9 cellular contexts compared by ENCODE assay signal in genomic region chr17:48816438-48816773, GRCh38. TPM values are rescaled to one million over a fixed set of nuclear protein-coding genes. Genes with fewer than 3 reads are reported as not detected.
DNase-seq lines count a peak whose midpoint lies in the region; ATAC-seq and TF ChIP-seq lines count a peak whose summit lies in the region.
"Had no signal": no experiment of that assay in that cellular context is flagged by ENCODE, and none has a peak within 500 bp of the region (broad histone marks: within the 10 kb centered on the region; RNA-seq: fewer than 3 reads in every experiment).

No MANE protein-coding gene starts in this region.

- WGBS in testis, 2 donors = 7 to 8% methylated on average over 7 of the region's 7 CpGs

- H3K27ac Mint-ChIP-seq in activated T-cell treated with anti-CD3 and anti-CD28 coated beads, Interleukin-2, amount 50 U/mL, for 24 hours = no peak overlapping the region
- H3K27ac Mint-ChIP-seq in activated T-helper 2 cell treated with anti-CD3 and anti-CD28 coated beads, Interferon-gamma antibody, Interleukin-2, Interleukin-4, amounts not matched to agents 10 μg/mL and 5 μg/mL and 100 μg/mL, durations not matched to agents 14 hours and 24 hours and 36 hours = no peak overlapping the region

- H3K4me1 Mint-ChIP-seq in activated T-cell treated with anti-CD3 and anti-CD28 coated beads, Interleukin-2, amount 50 U/mL, for 24 hours (ENCODE audit: low read depth) = peaks cover 22% of the 10 kb centered on the region
- peaks cover 15% of the 10 kb centered on the region for H3K4me1 Mint-ChIP-seq in activated T-helper 2 cell treated with anti-CD3 and anti-CD28 coated beads, Interferon-gamma antibody, Interleukin-2, Interleukin-4, amounts not matched to agents 10 μg/mL and 5 μg/mL and 100 μg/mL, durations not matched to agents 14 hours and 24 hours and 36 hours (ENCODE audit: low read depth)

- no peaks in the 10 kb centered on the region for H3K9me3 Mint-ChIP-seq in activated T-cell treated with anti-CD3 and anti-CD28 coated beads, Interleukin-2, amount 50 U/mL, for 24 hours
- H3K9me3 Mint-ChIP-seq in activated T-helper 2 cell treated with anti-CD3 and anti-CD28 coated beads, Interferon-gamma antibody, Interleukin-2, Interleukin-4, amounts not matched to agents 10 μg/mL and 5 μg/mL and 100 μg/mL, durations not matched to agents 14 hours and 24 hours and 36 hours = no peaks in the 10 kb centered on the region

- H3K36me3 ChIP-seq in kidney epithelial cell (ENCODE audit: control insufficient read depth, insufficient read depth, low read length) = no peaks in the 10 kb centered on the region
- H3K36me3 ChIP-seq in testis (ENCODE audit: low read depth, missing control alignments) = no peaks in the 10 kb centered on the region

- H3K27me3 Mint-ChIP-seq in activated T-cell treated with anti-CD3 and anti-CD28 coated beads, Interleukin-2, amount 50 U/mL, for 24 hours = peaks cover 64% of the 10 kb centered on the region
- peaks cover 65% of the 10 kb centered on the region for H3K27me3 Mint-ChIP-seq in activated T-helper 2 cell treated with anti-CD3 and anti-CD28 coated beads, Interferon-gamma antibody, Interleukin-2, Interleukin-4, amounts not matched to agents 10 μg/mL and 5 μg/mL and 100 μg/mL, durations not matched to agents 14 hours and 24 hours and 36 hours (ENCODE audit: low read depth)

- no peak for TF ChIP-seq POLR2A in testis (IDR thresholded peaks at IDR 0.05)

- H3K27me3 ChIP-seq in kidney epithelial cell (ENCODE audit: control insufficient read depth, insufficient read depth, low read length) (peaks cover 22% of the 10 kb centered on the region), testis (no peaks in the 10 kb centered on the region)

- H3K4me3 Mint-ChIP-seq in activated T-cell treated with anti-CD3 and anti-CD28 coated beads, Interleukin-2, amount 50 U/mL, for 24 hours = peak overlapping the region; percentile 74
- H3K4me3 Mint-ChIP-seq in activated T-helper 2 cell treated with anti-CD3 and anti-CD28 coated beads, Interferon-gamma antibody, Interleukin-2, Interleukin-4, amounts not matched to agents 10 μg/mL and 5 μg/mL and 100 μg/mL, durations not matched to agents 14 hours and 24 hours and 36 hours (ENCODE audit: low read depth) = peak overlapping the region; percentile 77

- no peak overlapping the region for H3K27ac ChIP-seq in testis

- H3K4me3 ChIP-seq in kidney epithelial cell (ENCODE audit: low read depth, low read length) (peak overlapping the region; percentile 43), testis (peak overlapping the region; percentile 42 to 57)

- no peaks in the 10 kb centered on the region for H3K36me3 Mint-ChIP-seq in activated T-cell treated with anti-CD3 and anti-CD28 coated beads, Interleukin-2, amount 50 U/mL, for 24 hours (ENCODE audit: low read depth)
- H3K36me3 Mint-ChIP-seq in activated T-helper 2 cell treated with anti-CD3 and anti-CD28 coated beads, Interferon-gamma antibody, Interleukin-2, Interleukin-4, amounts not matched to agents 10 μg/mL and 5 μg/mL and 100 μg/mL, durations not matched to agents 14 hours and 24 hours and 36 hours (ENCODE audit: low read depth) = no peaks in the 10 kb centered on the region

- intact Hi-C loops in activated T-helper 2 cell treated with anti-CD3 and anti-CD28 coated beads, Interferon-gamma antibody, Interleukin-2, Interleukin-4, amounts not matched to agents 10 μg/mL and 5 μg/mL and 100 μg/mL, durations not matched to agents 14 hours and 24 hours and 36 hours (cut with micrococcal nuclease) = loop anchor here (2.0 to 5.0 kb wide), 2 partner anchors 14 to 41 kb away; partner anchors contain the start of gene CALCOCO2
- intact Hi-C loops in testis (cut with DNase I; ENCODE audit: low total_unique reads) = no loop called here

- TF ChIP-seq CTCF in kidney epithelial cell (IDR thresholded peaks at IDR 0.05; ENCODE audit: insufficient read depth, low read length, poor library complexity, severe bottlenecking) (no peak), testis (IDR thresholded peaks at IDR 0.05) (no peak)

- ATAC-seq in GM18519 (IDR thresholded peaks at IDR 0.05; ENCODE audit: low FRiP score, unreplicated experiment) = no peak

- no peak for DNase-seq in activated T-cell treated with anti-CD3 and anti-CD28 coated beads, Interleukin-2, amount 50 U/mL, for 24 hours
- DNase-seq in activated T-cell treated with anti-CD3 and anti-CD28 coated beads for 4 hours (no peak), kidney epithelial cell (ENCODE audit: low read depth) (no peak), testis (no peak), occipital lobe (lab: John Stamatoyannopoulos, UW) (no peak), T1000 (lab: John Stamatoyannopoulos, UW) (no peak)
- no peak for DNase-seq in activated T-helper 2 cell treated with anti-CD3 and anti-CD28 coated beads, Interferon-gamma antibody, Interleukin-2, Interleukin-4, amounts not matched to agents 10 μg/mL and 5 μg/mL and 100 μg/mL, durations not matched to agents 14 hours and 24 hours and 36 hours (ENCODE audit: low spot score)

- no peaks in the 10 kb centered on the region for H3K9me3 ChIP-seq in testis

- no peaks in the 10 kb centered on the region for H3K4me1 ChIP-seq in testis

RNA-seq across cellular contexts. Expression of gene TTLL6, which starts 0.6 kb away (rescaled TPM):
- 0.07 TPM in 1 of 2 replicates, not detected in the other for total RNA-seq in activated T-helper 2 cell treated with anti-CD3 and anti-CD28 coated beads, Interferon-gamma antibody, Interleukin-2, Interleukin-4, amounts not matched to agents 10 μg/mL and 5 μg/mL and 100 μg/mL, durations not matched to agents 14 hours and 24 hours and 36 hours
- not detected in 2 replicates for total RNA-seq in kidney epithelial cell
- 10 to 100 TPM; 18.5 to 44.3 TPM for total RNA-seq in testis
- polyA plus RNA-seq in testis (ENCODE audit: insufficient read depth, low read depth, low replicate concordance) = 70.9 TPM
- 0.16 TPM for total RNA-seq in occipital lobe
- polyA plus RNA-seq: CD14-positive monocyte had no signal

RNA-seq across cellular contexts. Expression of gene CALCOCO2, which starts 14.4 kb away (rescaled TPM):
- 51.7 and 53.7 TPM in 2 replicates for total RNA-seq in activated T-helper 2 cell treated with anti-CD3 and anti-CD28 coated beads, Interferon-gamma antibody, Interleukin-2, Interleukin-4, amounts not matched to agents 10 μg/mL and 5 μg/mL and 100 μg/mL, durations not matched to agents 14 hours and 24 hours and 36 hours
- total RNA-seq in kidney epithelial cell (33.3 and 45.1 TPM in 2 replicates), testis (100 to 1,000 TPM; 117 to 153 TPM), occipital lobe (17.9 TPM)
- polyA plus RNA-seq in testis (ENCODE audit: insufficient read depth, low read depth, low replicate concordance) = 351 TPM

Comparison
In these comparisons a context has a peak if more than half of its experiments do, and no peak if none do; other contexts are left out.
1. RNA of gene TTLL6, which starts 0.6 kb away (total RNA-seq): 18.5 to 44.3 TPM in testis; 0.16 TPM in occipital lobe (single experiment), 0.07 TPM in activated T-helper 2 cell treated with anti-CD3 and anti-CD28 coated beads, Interferon-gamma antibody, Interleukin-2, Interleukin-4, amounts not matched to agents 10 μg/mL and 5 μg/mL and 100 μg/mL, durations not matched to agents 14 hours and 24 hours and 36 hours and not detected in kidney epithelial cell; every median in the first group is over 10 times any median in the second.